37 cellular contexts compared by ENCODE assay signal in genomic region chr9:129769582-129770107, GRCh38. TPM values are rescaled to one million over a fixed set of nuclear protein-coding genes. Genes with fewer than 3 reads are reported as not detected.
"Had no signal": no experiment of that assay in that cellular context is flagged by ENCODE, and none has a peak within 500 bp of the region (broad histone marks: within the 10 kb centered on the region; RNA-seq: fewer than 3 reads in every experiment).

No MANE protein-coding gene starts in this region.

- DNase-seq: activated CD4-positive, alpha-beta memory T cell treated with anti-CD3 and anti-CD28 coated beads for 36 hours; activated CD4-positive, alpha-beta T cell treated with anti-CD3 and anti-CD28 coated beads for 36 hours; activated CD4-positive, alpha-beta T cell treated with anti-CD3 and anti-CD28 coated beads, Interleukin-2, amount 10 ng/mL, durations not matched to agents 24 days and 14 days; activated CD4-positive, CD25-positive, alpha-beta regulatory T cell; activated CD4-positive, CD25-positive, alpha-beta regulatory T cell treated with anti-CD3 and anti-CD28 coated beads, Interleukin-2, amount 50 U/mL, for 72 hours; activated CD8-positive, alpha-beta memory T cell treated with anti-CD3 and anti-CD28 coated beads, Interleukin-2, amount 10 ng/mL, durations not matched to agents 7 days and 5 days; activated CD8-positive, alpha-beta memory T cell treated with anti-CD3 and anti-CD28 coated beads, Interleukin-2, amount 50 U/mL, for 4 hours; activated CD8-positive, alpha-beta T cell treated with anti-CD3 and anti-CD28 coated beads, Interleukin-2, amount 10 ng/mL, durations not matched to agents 7 days and 5 days; activated effector memory CD4-positive, alpha-beta T cell treated with anti-CD3 and anti-CD28 coated beads, Interleukin-2, amount 50 U/mL, for 16 hours; activated naive CD4-positive, alpha-beta T cell treated with anti-CD3 and anti-CD28 coated beads for 36 hours; activated naive CD8-positive, alpha-beta T cell treated with anti-CD3 and anti-CD28 coated beads for 36 hours; activated naive CD8-positive, alpha-beta T cell treated with anti-CD3 and anti-CD28 coated beads, Interleukin-2, amount 50 U/mL, for 24 hours; activated T-cell treated with anti-CD3 and anti-CD28 coated beads, Interleukin-2, amount 50 U/mL, for 1 hour; activated T-cell treated with anti-CD3 and anti-CD28 coated beads, Interleukin-2, amount 50 U/mL, for 48 hours; adrenal gland; central memory CD4-positive, alpha-beta T cell; dorsolateral prefrontal cortex; effector memory CD4-positive, alpha-beta T cell; endodermal cell; foreskin melanocyte; head of caudate nucleus; T-helper 1 cell; T-helper 17 cell; T1000 had no signal

- H3K27ac Mint-ChIP-seq: activated CD4-positive, alpha-beta memory T cell treated with anti-CD3 and anti-CD28 coated beads for 36 hours; activated CD4-positive, alpha-beta T cell treated with anti-CD3 and anti-CD28 coated beads for 36 hours; activated CD4-positive, alpha-beta T cell treated with anti-CD3 and anti-CD28 coated beads, Interleukin-2, amount 10 ng/mL, durations not matched to agents 24 days and 14 days; activated CD8-positive, alpha-beta memory T cell treated with anti-CD3 and anti-CD28 coated beads, Interleukin-2, amount 10 ng/mL, durations not matched to agents 7 days and 5 days; activated CD8-positive, alpha-beta T cell treated with anti-CD3 and anti-CD28 coated beads, Interleukin-2, amount 10 ng/mL, durations not matched to agents 7 days and 5 days; activated naive CD4-positive, alpha-beta T cell treated with anti-CD3 and anti-CD28 coated beads for 36 hours; activated naive CD4-positive, alpha-beta T cell treated with anti-CD3 and anti-CD28 coated beads, Interleukin-2, amount 50 U/mL, for 24 hours; activated naive CD8-positive, alpha-beta T cell treated with anti-CD3 and anti-CD28 coated beads for 36 hours; activated naive CD8-positive, alpha-beta T cell treated with anti-CD3 and anti-CD28 coated beads, Interleukin-2, amount 50 U/mL, for 24 hours; activated T-helper 1 cell treated with anti-CD3 and anti-CD28 coated beads, Interleukin-12 subunit alpha, Interleukin-12 subunit beta, Interleukin-2, Interleukin-4 antibody, amounts not matched to agents 30 ng/mL and 10 ng/mL and 1 ng/mL, durations not matched to agents 14 hours and 24 hours and 36 hours; activated T-helper 2 cell treated with anti-CD3 and anti-CD28 coated beads, Interferon-gamma antibody, Interleukin-2, Interleukin-4, amounts not matched to agents 10 μg/mL and 5 μg/mL and 100 μg/mL, durations not matched to agents 14 hours and 24 hours and 36 hours; brain; dendritic cell treated with granulocyte-macrophage colony-stimulating factor and Interleukin-4, amounts not matched to agents 40 ng/mL and 50 ng/mL, for 4 days; endodermal cell; T-helper 17 cell; T-helper 2 cell treated with Interferon-gamma antibody and Interleukin-4, amounts not matched to agents 5 μg/mL and 100 μg/mL, for 36 hours had no signal

- H3K4me3 ChIP-seq: adrenal gland, ascending aorta, breast epithelium, cardiac muscle cell, coronary artery, dorsolateral prefrontal cortex, esophagus muscularis mucosa, gastroesophageal sphincter had no signal

- H3K4me3 Mint-ChIP-seq: activated CD4-positive, alpha-beta memory T cell treated with anti-CD3 and anti-CD28 coated beads for 36 hours; activated CD4-positive, alpha-beta T cell treated with anti-CD3 and anti-CD28 coated beads for 36 hours; activated CD4-positive, alpha-beta T cell treated with anti-CD3 and anti-CD28 coated beads, Interleukin-2, amount 10 ng/mL, durations not matched to agents 24 days and 14 days; activated CD8-positive, alpha-beta memory T cell treated with anti-CD3 and anti-CD28 coated beads, Interleukin-2, amount 10 ng/mL, durations not matched to agents 7 days and 5 days; activated CD8-positive, alpha-beta T cell treated with anti-CD3 and anti-CD28 coated beads, Interleukin-2, amount 10 ng/mL, durations not matched to agents 7 days and 5 days; activated naive CD4-positive, alpha-beta T cell treated with anti-CD3 and anti-CD28 coated beads for 36 hours; activated naive CD4-positive, alpha-beta T cell treated with anti-CD3 and anti-CD28 coated beads, Interleukin-2, amount 50 U/mL, for 24 hours; activated naive CD8-positive, alpha-beta T cell treated with anti-CD3 and anti-CD28 coated beads for 36 hours; activated naive CD8-positive, alpha-beta T cell treated with anti-CD3 and anti-CD28 coated beads, Interleukin-2, amount 50 U/mL, for 24 hours; activated T-helper 1 cell treated with anti-CD3 and anti-CD28 coated beads, Interleukin-12 subunit alpha, Interleukin-12 subunit beta, Interleukin-2, Interleukin-4 antibody, amounts not matched to agents 30 ng/mL and 10 ng/mL and 1 ng/mL, durations not matched to agents 14 hours and 24 hours and 36 hours; brain; dendritic cell treated with granulocyte-macrophage colony-stimulating factor and Interleukin-4, amounts not matched to agents 40 ng/mL and 50 ng/mL, for 4 days; endodermal cell; T-helper 17 cell; T-helper 2 cell treated with Interferon-gamma antibody and Interleukin-4, amounts not matched to agents 5 μg/mL and 100 μg/mL, for 36 hours had no signal

- H3K9me3 ChIP-seq: adrenal gland, ascending aorta, breast epithelium, esophagus muscularis mucosa, gastroesophageal sphincter had no signal

- H3K36me3 ChIP-seq: adrenal gland, ascending aorta, breast epithelium, cardiac muscle cell, esophagus muscularis mucosa, gastroesophageal sphincter had no signal

- H3K4me1 Mint-ChIP-seq: activated CD4-positive, alpha-beta T cell treated with anti-CD3 and anti-CD28 coated beads for 36 hours; activated CD4-positive, alpha-beta T cell treated with anti-CD3 and anti-CD28 coated beads, Interleukin-2, amount 10 ng/mL, durations not matched to agents 24 days and 14 days; activated naive CD4-positive, alpha-beta T cell treated with anti-CD3 and anti-CD28 coated beads, Interleukin-2, amount 50 U/mL, for 24 hours; activated naive CD8-positive, alpha-beta T cell treated with anti-CD3 and anti-CD28 coated beads for 36 hours; brain; endodermal cell had no signal

- H3K27me3 ChIP-seq: adrenal gland, ascending aorta, breast epithelium, cardiac muscle cell, dorsolateral prefrontal cortex, esophagus muscularis mucosa, gastroesophageal sphincter had no signal

- H3K27me3 Mint-ChIP-seq: activated CD4-positive, alpha-beta T cell treated with anti-CD3 and anti-CD28 coated beads for 36 hours; activated naive CD4-positive, alpha-beta T cell treated with anti-CD3 and anti-CD28 coated beads, Interleukin-2, amount 50 U/mL, for 24 hours; activated naive CD8-positive, alpha-beta T cell treated with anti-CD3 and anti-CD28 coated beads for 36 hours had no signal

- H3K27ac ChIP-seq: adrenal gland, ascending aorta, breast epithelium, cardiac muscle cell, coronary artery, dorsolateral prefrontal cortex, esophagus muscularis mucosa, gastroesophageal sphincter had no signal

- H3K36me3 Mint-ChIP-seq: activated CD4-positive, alpha-beta memory T cell treated with anti-CD3 and anti-CD28 coated beads for 36 hours; activated CD8-positive, alpha-beta memory T cell treated with anti-CD3 and anti-CD28 coated beads, Interleukin-2, amount 10 ng/mL, durations not matched to agents 7 days and 5 days; activated naive CD4-positive, alpha-beta T cell treated with anti-CD3 and anti-CD28 coated beads, Interleukin-2, amount 50 U/mL, for 24 hours; activated naive CD8-positive, alpha-beta T cell treated with anti-CD3 and anti-CD28 coated beads for 36 hours; brain had no signal

- H3K4me1 ChIP-seq: ascending aorta, breast epithelium, esophagus muscularis mucosa, gastroesophageal sphincter had no signal

- H3K9me3 Mint-ChIP-seq: activated CD4-positive, alpha-beta memory T cell treated with anti-CD3 and anti-CD28 coated beads for 36 hours; activated CD4-positive, alpha-beta T cell treated with anti-CD3 and anti-CD28 coated beads, Interleukin-2, amount 10 ng/mL, durations not matched to agents 24 days and 14 days; activated naive CD4-positive, alpha-beta T cell treated with anti-CD3 and anti-CD28 coated beads for 36 hours; activated naive CD4-positive, alpha-beta T cell treated with anti-CD3 and anti-CD28 coated beads, Interleukin-2, amount 50 U/mL, for 24 hours; activated naive CD8-positive, alpha-beta T cell treated with anti-CD3 and anti-CD28 coated beads for 36 hours; activated naive CD8-positive, alpha-beta T cell treated with anti-CD3 and anti-CD28 coated beads, Interleukin-2, amount 50 U/mL, for 24 hours; activated T-helper 1 cell treated with anti-CD3 and anti-CD28 coated beads, Interleukin-12 subunit alpha, Interleukin-12 subunit beta, Interleukin-2, Interleukin-4 antibody, amounts not matched to agents 30 ng/mL and 10 ng/mL and 1 ng/mL, durations not matched to agents 14 hours and 24 hours and 36 hours; activated T-helper 2 cell treated with anti-CD3 and anti-CD28 coated beads, Interferon-gamma antibody, Interleukin-2, Interleukin-4, amounts not matched to agents 10 μg/mL and 5 μg/mL and 100 μg/mL, durations not matched to agents 14 hours and 24 hours and 36 hours; brain; dendritic cell treated with granulocyte-macrophage colony-stimulating factor and Interleukin-4, amounts not matched to agents 40 ng/mL and 50 ng/mL, for 4 days; endodermal cell; T-helper 2 cell treated with Interferon-gamma antibody and Interleukin-4, amounts not matched to agents 5 μg/mL and 100 μg/mL, for 36 hours had no signal

- ATAC-seq: activated CD4-positive, alpha-beta T cell treated with anti-CD3 and anti-CD28 coated beads for 36 hours; activated CD8-positive, alpha-beta memory T cell treated with anti-CD3 and anti-CD28 coated beads, Interleukin-2, amount 10 ng/mL, durations not matched to agents 7 days and 5 days; activated CD8-positive, alpha-beta T cell treated with anti-CD3 and anti-CD28 coated beads, Interleukin-2, amount 10 ng/mL, durations not matched to agents 7 days and 5 days; activated naive CD8-positive, alpha-beta T cell treated with anti-CD3 and anti-CD28 coated beads, Interleukin-2, amount 50 U/mL, for 24 hours; gastroesophageal sphincter; T-helper 17 cell had no signal

RNA-seq across cellular contexts. Expression of gene PTGES, which starts 16.8 kb away (rescaled TPM):
- total RNA-seq: activated CD4-positive, alpha-beta memory T cell treated with anti-CD3 and anti-CD28 coated beads for 36 hours; activated CD8-positive, alpha-beta memory T cell treated with anti-CD3 and anti-CD28 coated beads for 36 hours; activated CD8-positive, alpha-beta memory T cell treated with anti-CD3 and anti-CD28 coated beads, Interleukin-2, amount 10 ng/mL, durations not matched to agents 7 days and 5 days; activated CD8-positive, alpha-beta T cell treated with anti-CD3 and anti-CD28 coated beads, Interleukin-2, amount 10 ng/mL, durations not matched to agents 7 days and 5 days had no signal
